In the genomic region with DNA sequence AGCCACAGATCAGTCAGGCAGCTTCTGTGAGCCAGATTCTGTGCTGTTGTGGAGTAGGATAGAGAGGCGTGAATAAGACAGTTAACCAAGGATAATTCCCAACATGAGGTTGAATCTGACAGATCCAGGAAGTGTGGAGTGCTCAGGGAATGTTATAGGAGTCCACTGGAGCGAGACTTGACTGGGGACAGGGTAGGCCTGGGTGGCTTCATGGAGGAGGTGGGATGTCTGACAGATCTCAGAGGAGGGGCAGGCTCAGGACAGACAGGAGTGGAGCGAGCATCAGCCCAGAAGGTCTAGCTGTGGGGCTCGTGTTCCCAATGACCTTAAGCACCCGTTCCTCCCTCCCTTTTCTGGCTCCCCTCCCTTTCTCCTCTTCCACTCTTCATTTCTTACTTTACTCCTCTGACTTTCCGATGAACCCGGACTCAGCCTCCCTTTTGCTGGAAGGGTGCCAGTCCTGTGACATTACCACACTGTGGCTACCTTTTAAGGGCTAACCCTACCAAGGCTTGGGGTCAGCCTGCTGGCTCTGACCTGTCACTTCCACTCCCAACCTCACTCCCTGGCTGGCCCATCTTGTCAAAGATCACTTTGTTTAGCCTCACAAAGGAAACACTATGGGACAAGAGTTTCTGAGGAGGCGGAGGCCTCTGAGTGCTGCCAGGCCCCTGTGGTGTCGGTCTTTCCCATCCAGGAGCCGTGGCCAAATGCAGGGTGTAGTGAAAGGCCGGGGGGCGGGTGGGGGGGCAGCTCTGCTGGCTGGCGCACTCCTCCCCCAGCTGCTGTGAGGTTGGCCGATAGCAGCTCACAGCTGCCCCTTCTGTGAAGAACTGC, we compare ENCODE assay signal across 14 cellular contexts. TPM values are rescaled to one million over a fixed set of nuclear protein-coding genes. Genes with fewer than 3 reads are reported as not detected.
A peak's percentile ranks its signal among the peaks of the same experiment; 100 is the strongest.
DNase-seq lines count a peak whose midpoint lies in the region; ATAC-seq and TF ChIP-seq lines count a peak whose summit lies in the region.
"Had no signal": no experiment of that assay in that cellular context is flagged by ENCODE, and none has a peak within 500 bp of the region (broad histone marks: within the 10 kb centered on the region; RNA-seq: fewer than 3 reads in every experiment).

No MANE protein-coding gene starts in this region.

- no peak overlapping the region for H3K4me3 ChIP-seq in right cardiac atrium (ENCODE audit: low read length)
- H3K4me3 ChIP-seq in brain microvascular endothelial cell (ENCODE audit: low read depth, low read length), result no peak overlapping the region
- H3K4me3 ChIP-seq: transverse colon had no signal

- H3K36me3 ChIP-seq in brain microvascular endothelial cell (replicated peaks), result peaks cover 15% of the 10 kb centered on the region
- H3K36me3 ChIP-seq: transverse colon had no signal

- intact Hi-C loops in right cardiac atrium (cut with DNase I), result no loop called here
- intact Hi-C loops in CD4-positive, alpha-beta T cell (cut with DNase I, micrococcal nuclease), result no loop called here

- DNase-seq in C1 segment of cervical spinal cord (lab: John Stamatoyannopoulos, UW) (peak in 10 of 14 donors; percentile 18 to 75 (median 64)), anterior cingulate cortex (lab: John Stamatoyannopoulos, UW) (peak in 46 of 58 donors; percentile 5 to 88 (median 39)), right cardiac atrium (peak; percentile 60 to 77 (median 72)), putamen (ENCODE audit: low spot score) (peak; percentile 67), brain microvascular endothelial cell (no peak), GM19238 (ENCODE audit: insufficient read length, low spot score) (no peak)
- DNase-seq in CD4-positive, alpha-beta T cell, result no peak
- DNase-seq: activated CD8-positive, alpha-beta T cell treated with anti-CD3 and anti-CD28 coated beads for 36 hours; natural killer cell; NCI-H2171; small intestine; transverse colon had no signal

- no peaks in the 10 kb centered on the region for H3K4me1 Mint-ChIP-seq in CD4-positive, alpha-beta T cell (ENCODE audit: low read depth)
- H3K4me1 Mint-ChIP-seq: natural killer cell had no signal

- CTCF ChIA-PET in CD4-positive, alpha-beta T cell (lab: Charles Lee), result no interaction called here

- H3K27me3 ChIP-seq in right cardiac atrium (ENCODE audit: control insufficient read depth, insufficient read depth) (no peaks in the 10 kb centered on the region), brain microvascular endothelial cell (replicated peaks) (no peaks in the 10 kb centered on the region)
- no peaks in the 10 kb centered on the region for H3K27me3 ChIP-seq in CD4-positive, alpha-beta T cell (ENCODE audit: control insufficient read depth, insufficient read depth, low read length)
- H3K27me3 ChIP-seq: transverse colon had no signal

- H3K36me3 Mint-ChIP-seq in CD4-positive, alpha-beta T cell (ENCODE audit: low read depth), result no peaks in the 10 kb centered on the region
- H3K36me3 Mint-ChIP-seq: natural killer cell had no signal

- H3K27ac ChIP-seq in right cardiac atrium (ENCODE audit: low read length), result peak overlapping the region; percentile 43
- H3K27ac ChIP-seq in CD4-positive, alpha-beta T cell (ENCODE audit: low read depth, low read length), result no peak overlapping the region
- no peak overlapping the region for H3K27ac ChIP-seq in brain microvascular endothelial cell

- in situ Hi-C loops in brain microvascular endothelial cell (cut with HindIII; ENCODE audit: low pct_ligation_motif_present, low sequenced_read_pairs), result no loop called here

- H3K4me1 ChIP-seq in right cardiac atrium (ENCODE audit: control insufficient read depth, insufficient read depth, low read length), result peaks cover 2% of the 10 kb centered on the region

- POLR2A ChIA-PET in CD4-positive, alpha-beta T cell (lab: Charles Lee), result no interaction called here

- no peaks in the 10 kb centered on the region for H3K27me3 Mint-ChIP-seq in CD4-positive, alpha-beta T cell
- H3K27me3 Mint-ChIP-seq: activated CD8-positive, alpha-beta T cell treated with anti-CD3 and anti-CD28 coated beads for 36 hours had no signal

- WGBS in right cardiac atrium, result 65% methylated on average over 14 of the region's 14 CpGs

- no peaks in the 10 kb centered on the region for H3K9me3 ChIP-seq in right cardiac atrium (ENCODE audit: control insufficient read depth, low read length)
- H3K9me3 ChIP-seq in CD4-positive, alpha-beta T cell (ENCODE audit: control insufficient read depth, low read length), result no peaks in the 10 kb centered on the region
- H3K9me3 ChIP-seq: transverse colon had no signal

- H3K4me3 Mint-ChIP-seq in CD4-positive, alpha-beta T cell, result no peak overlapping the region
- H3K4me3 Mint-ChIP-seq: activated CD8-positive, alpha-beta T cell treated with anti-CD3 and anti-CD28 coated beads for 36 hours; natural killer cell had no signal

- ATAC-seq in right cardiac atrium (peak; percentile 42 to 46), GM19452 (IDR thresholded peaks at IDR 0.05; ENCODE audit: unreplicated experiment) (no peak)
- no peak for ATAC-seq in CD4-positive, alpha-beta T cell (ENCODE audit: poor library complexity)
- ATAC-seq: activated CD8-positive, alpha-beta T cell treated with anti-CD3 and anti-CD28 coated beads for 36 hours; natural killer cell had no signal

- TF ChIP-seq CTCF in CD4-positive, alpha-beta T cell (IDR thresholded peaks at IDR 0.05), result no peak
- TF ChIP-seq CTCF in brain microvascular endothelial cell (IDR thresholded peaks at IDR 0.05; ENCODE audit: low read depth, low read length, missing control alignments), result no peak

- H3K27ac Mint-ChIP-seq in CD4-positive, alpha-beta T cell, result no peak overlapping the region
- H3K27ac Mint-ChIP-seq: activated CD8-positive, alpha-beta T cell treated with anti-CD3 and anti-CD28 coated beads for 36 hours; activated T-helper 2 cell treated with anti-CD3 and anti-CD28 coated beads, Interferon-gamma antibody, Interleukin-2, Interleukin-4, amounts not matched to agents 10 μg/mL and 5 μg/mL and 100 μg/mL, durations not matched to agents 14 hours and 24 hours and 36 hours; natural killer cell had no signal

- no peaks in the 10 kb centered on the region for H3K9me3 Mint-ChIP-seq in CD4-positive, alpha-beta T cell
- H3K9me3 Mint-ChIP-seq: activated CD8-positive, alpha-beta T cell treated with anti-CD3 and anti-CD28 coated beads for 36 hours; activated T-helper 2 cell treated with anti-CD3 and anti-CD28 coated beads, Interferon-gamma antibody, Interleukin-2, Interleukin-4, amounts not matched to agents 10 μg/mL and 5 μg/mL and 100 μg/mL, durations not matched to agents 14 hours and 24 hours and 36 hours; natural killer cell had no signal

RNA-seq across cellular contexts. Expression of a gene that starts 28.5 kb away (rescaled TPM):
- total RNA-seq in right cardiac atrium, result 1 to 10 TPM; 5.9 to 8.5 (median 7.5) TPM
- polyA plus RNA-seq in right cardiac atrium, result 2.1 TPM
- total RNA-seq in CD4-positive, alpha-beta T cell, result 10 to 100 TPM; 12.6 to 13.5 TPM

RNA-seq across cellular contexts. Expression of a gene that starts 41.6 kb away (rescaled TPM):
- total RNA-seq in right cardiac atrium, result 10 to 100 TPM in 1 of 4 donors, 1 to 10 TPM in 3; 5.0 to 11.9 (median 6.5) TPM
- 2.3 TPM for polyA plus RNA-seq in right cardiac atrium
- total RNA-seq in CD4-positive, alpha-beta T cell, result under 1 TPM in 1 of 2 experiments, not detected in 1; 0.05 TPM
- total RNA-seq: activated CD8-positive, alpha-beta T cell treated with anti-CD3 and anti-CD28 coated beads for 36 hours; activated T-helper 2 cell treated with anti-CD3 and anti-CD28 coated beads, Interferon-gamma antibody, Interleukin-2, Interleukin-4, amounts not matched to agents 10 μg/mL and 5 μg/mL and 100 μg/mL, durations not matched to agents 14 hours and 24 hours and 36 hours had no signal

Comparison
In these comparisons a context has a peak if more than half of its experiments do, and no peak if none do; other contexts are left out.
1. DNase-seq: peak in C1 segment of cervical spinal cord (10 of 14), anterior cingulate cortex (46 of 58), right cardiac atrium (3 of 3) and putamen (single experiment); none in CD4-positive, alpha-beta T cell (0 of 10), brain microvascular endothelial cell (single experiment) and GM19238 (single experiment).
2. ATAC-seq: peak in right cardiac atrium (2 of 2); none in CD4-positive, alpha-beta T cell (single experiment) and GM19452 (single experiment).
3. RNA of a gene that starts 41.6 kb away (total RNA-seq): 5.0 to 11.9 TPM in right cardiac atrium; 0.05 TPM in CD4-positive, alpha-beta T cell; every median in the first group is over 4 times any median in the second.